9 cellular contexts compared by ENCODE assay signal in genomic region chr5:17343675-17344074, GRCh38.
DNase-seq lines count a peak whose midpoint lies in the region; ATAC-seq, FAIRE-seq and TF ChIP-seq lines count a peak whose summit lies in the region.
"Had no signal": no experiment of that assay in that cellular context is flagged by ENCODE, and none has a peak within 500 bp of the region (broad histone marks: within the 10 kb centered on the region; RNA-seq: fewer than 3 reads in every experiment).

No MANE protein-coding gene starts in this region.

- H3K9me3 ChIP-seq in astrocyte (ENCODE audit: insufficient read depth, low read depth, low read length) (peaks cover under 1% of the 10 kb centered on the region), smooth muscle cell (replicated peaks; ENCODE audit: low read depth) (no peaks in the 10 kb centered on the region)

- H3K36me3 Mint-ChIP-seq in astrocyte (ENCODE audit: low read depth, unreplicated experiment) (no peaks in the 10 kb centered on the region), natural killer cell (no peaks in the 10 kb centered on the region)

- intact Hi-C loops in natural killer cell (cut with micrococcal nuclease) = no loop called here

- H3K4me2 ChIP-seq in astrocyte (ENCODE audit: low read length) (peak overlapping the region; percentile 38), smooth muscle cell (peak overlapping the region; percentile 68)

- in situ Hi-C loops in ACHN (cut with HindIII; ENCODE audit: low pct_ligation_motif_present, low pct_unique_long_range_greater_than_20kb, low sequenced_read_pairs) = no loop called here

- H3K27ac Mint-ChIP-seq in astrocyte (ENCODE audit: unreplicated experiment) (peak overlapping the region; percentile 64), natural killer cell (no peak overlapping the region)

- H3F3A ChIP-seq in smooth muscle cell (ENCODE audit: low read depth) = no peaks in the 10 kb centered on the region

- DNase-seq in ACHN = peak; percentile 64
- DNase-seq in astrocyte (ENCODE audit: low read depth) = peak; percentile 84
- DNase-seq in smooth muscle cell (lab: John Stamatoyannopoulos, UW; ENCODE audit: unreplicated experiment) = no peak
- DNase-seq in NCI-H146 (lab: John Stamatoyannopoulos, UW) = no peak
- no peak for DNase-seq in natural killer cell
- no peak for DNase-seq in NCI-H345 (lab: John Stamatoyannopoulos, UW)

- peak; percentile 90 for ATAC-seq in GM19372 (IDR thresholded peaks at IDR 0.05; ENCODE audit: low read depth, unreplicated experiment)
- peak; percentile 93 for ATAC-seq in HG03354 (IDR thresholded peaks at IDR 0.05; ENCODE audit: poor library complexity, severe bottlenecking, unreplicated experiment)
- no peak for ATAC-seq in natural killer cell

- H3K9me3 Mint-ChIP-seq in astrocyte (ENCODE audit: unreplicated experiment) (peaks cover 5% of the 10 kb centered on the region), natural killer cell (peaks cover 10 to 20% of the 10 kb centered on the region in 2 donors)

- no peak overlapping the region for H3K9ac ChIP-seq in astrocyte (ENCODE audit: low read length)
- H3K9ac ChIP-seq in smooth muscle cell (ENCODE audit: low read depth) = no peak overlapping the region

- 3% methylated on average over 2 of the region's 2 CpGs for WGBS in smooth muscle cell (ENCODE audit: low lambda C conversion rate)

- no peaks in the 10 kb centered on the region for H3K4me1 ChIP-seq in astrocyte (ENCODE audit: insufficient read depth, low read length)
- H3K4me1 ChIP-seq in smooth muscle cell (ENCODE audit: low read depth) = no peaks in the 10 kb centered on the region

- H3K4me3 ChIP-seq in astrocyte (ENCODE audit: insufficient read depth, low read depth, low read length) (no peak overlapping the region), smooth muscle cell (no peak overlapping the region)

- H3K4me3 Mint-ChIP-seq in astrocyte (ENCODE audit: unreplicated experiment) (no peak overlapping the region), natural killer cell (no peak overlapping the region)

- H4K20me1 ChIP-seq in astrocyte (ENCODE audit: insufficient read depth, low read length) = no peaks in the 10 kb centered on the region
- H4K20me1 ChIP-seq in smooth muscle cell (ENCODE audit: low read depth) = no peaks in the 10 kb centered on the region

- H3K4me1 Mint-ChIP-seq in astrocyte (ENCODE audit: low read depth, unreplicated experiment) = peaks cover 8% of the 10 kb centered on the region
- H3K4me1 Mint-ChIP-seq in natural killer cell = no peaks in the 10 kb centered on the region

- peak; percentile 59 for FAIRE-seq in astrocyte (lab: Jason Lieb, UNC)
- FAIRE-seq: colon had no signal

- no peak overlapping the region for H3K27ac ChIP-seq in astrocyte (ENCODE audit: low read depth, low read length)
- peak overlapping the region; percentile 68 for H3K27ac ChIP-seq in smooth muscle cell (ENCODE audit: low read depth)

- no peak for TF ChIP-seq CTCF in astrocyte (IDR thresholded peaks at IDR 0.05; ENCODE audit: insufficient read depth, low read depth, low read length)
- no peak for TF ChIP-seq CTCF in smooth muscle cell (IDR thresholded peaks at IDR 0.05; ENCODE audit: borderline replicate concordance, insufficient read depth, poor library complexity, severe bottlenecking)
- TF ChIP-seq CTCF in natural killer cell (IDR thresholded peaks at IDR 0.05) = no peak

- no peaks in the 10 kb centered on the region for H3K79me2 ChIP-seq in astrocyte (ENCODE audit: insufficient read depth, low read length)
- H3K79me2 ChIP-seq in smooth muscle cell (ENCODE audit: low read depth) = no peaks in the 10 kb centered on the region

- no peaks in the 10 kb centered on the region for H3K27me3 ChIP-seq in astrocyte (ENCODE audit: insufficient read depth, low read length)
- H3K27me3 ChIP-seq in smooth muscle cell (ENCODE audit: low read depth) = no peaks in the 10 kb centered on the region

- no peak overlapping the region for H2AFZ ChIP-seq in astrocyte (ENCODE audit: low read depth, low read length)
- H2AFZ ChIP-seq in smooth muscle cell (ENCODE audit: low read depth) = peak overlapping the region; percentile 55

- H3K36me3 ChIP-seq in astrocyte (ENCODE audit: insufficient read depth, low read length) (no peaks in the 10 kb centered on the region), smooth muscle cell (ENCODE audit: low read depth) (no peaks in the 10 kb centered on the region)

- no peaks in the 10 kb centered on the region for H3K27me3 Mint-ChIP-seq in astrocyte (ENCODE audit: low read depth, unreplicated experiment)
- H3K27me3 Mint-ChIP-seq in natural killer cell (ENCODE audit: low read depth in 2 of 2) = no peaks in the 10 kb centered on the region

Comparison
In these comparisons a context has a peak if more than half of its experiments do, and no peak if none do; other contexts are left out.
1. DNase-seq: peak in ACHN (single experiment) and astrocyte (single experiment); none in smooth muscle cell (single experiment), NCI-H146 (single experiment), natural killer cell (single experiment) and NCI-H345 (single experiment).
2. ATAC-seq: peak in GM19372 (single experiment) and HG03354 (single experiment); none in natural killer cell (0 of 3).